ENCODE assay signal across 8 cellular contexts in genomic region chr5:151141535-151141934, GRCh38. TPM values are rescaled to one million over a fixed set of nuclear protein-coding genes. Genes with fewer than 3 reads are reported as not detected.
DNase-seq lines count a peak whose midpoint lies in the region; ATAC-seq, FAIRE-seq and TF ChIP-seq lines count a peak whose summit lies in the region.

No MANE protein-coding gene starts in this region.

- peak overlapping the region; percentile 75 for H3K27ac Mint-ChIP-seq in central memory CD8-positive, alpha-beta T cell (ENCODE audit: low read depth)

- H3K4me1 ChIP-seq in rectal smooth muscle tissue (ENCODE audit: control insufficient read depth, insufficient read depth, low read length) = peaks cover 28% of the 10 kb centered on the region

- TF ChIP-seq CTCF in SU-DHL-6 (IDR thresholded peaks at IDR 0.05; ENCODE audit: insufficient read depth, low read length, poor library complexity, severe bottlenecking) (no peak), lower leg skin (IDR thresholded peaks at IDR 0.05) (no peak)

- H3K9me3 Mint-ChIP-seq in central memory CD8-positive, alpha-beta T cell = no peaks in the 10 kb centered on the region

- H3K4me3 Mint-ChIP-seq in central memory CD8-positive, alpha-beta T cell = peak overlapping the region; percentile 72

- H3F3A ChIP-seq in SU-DHL-6 (ENCODE audit: insufficient read depth) = no peaks in the 10 kb centered on the region

- no peaks in the 10 kb centered on the region for H3K27me3 ChIP-seq in SU-DHL-6 (ENCODE audit: low read length)
- no peaks in the 10 kb centered on the region for H3K27me3 ChIP-seq in rectal smooth muscle tissue (ENCODE audit: control insufficient read depth, insufficient read depth, low read length)
- no peaks in the 10 kb centered on the region for H3K27me3 ChIP-seq in MG63

- 31 to 45% methylated on average over 14 to 15 of the region's 15 CpGs for WGBS in lower leg skin, 2 donors

- intact Hi-C loops in lower leg skin (cut with DNase I; ENCODE audit: low total_unique reads) = no loop called here

- H3K9ac ChIP-seq in SU-DHL-6 (ENCODE audit: low read length) = peak overlapping the region; percentile 30
- no peak overlapping the region for H3K9ac ChIP-seq in rectal smooth muscle tissue (ENCODE audit: low read length)

- peak; percentile 38 for TF ChIP-seq POLR2A in GM15510 (IDR thresholded peaks at IDR 0.05; ENCODE audit: borderline replicate concordance, extremely low read depth, insufficient read length)
- TF ChIP-seq POLR2A in H54 (IDR thresholded peaks at IDR 0.05; ENCODE audit: low read depth, low read length) = no peak
- TF ChIP-seq POLR2A in lower leg skin (IDR thresholded peaks at IDR 0.05) = no peak

- peak; percentile 84 for ATAC-seq in HG02610 (IDR thresholded peaks at IDR 0.05; ENCODE audit: unreplicated experiment)
- peak; percentile 34 for ATAC-seq in central memory CD8-positive, alpha-beta T cell (replicated peaks; ENCODE audit: extremely low read depth, poor library complexity, severe bottlenecking)

- no peak for FAIRE-seq in H54 (lab: Jason Lieb, UNC)

- DNase-seq in central memory CD8-positive, alpha-beta T cell (ENCODE audit: low spot score in 2 of 2) = peak in 1 of 2 donors; percentile 44
- no peak for DNase-seq in H54 (ENCODE audit: insufficient read length, low spot score)
- no peak for DNase-seq in MG63
- no peak for DNase-seq in lower leg skin (ENCODE audit: low spot score in 2 of 2)

- no peaks in the 10 kb centered on the region for H4K20me1 ChIP-seq in SU-DHL-6 (ENCODE audit: low read depth, low read length)

- H3K9me3 ChIP-seq in SU-DHL-6 (ENCODE audit: insufficient read depth, low read length) = no peaks in the 10 kb centered on the region
- no peaks in the 10 kb centered on the region for H3K9me3 ChIP-seq in MG63

- H3K27ac ChIP-seq in SU-DHL-6 (ENCODE audit: low read depth, low read length) = peak overlapping the region; percentile 37
- H3K27ac ChIP-seq in rectal smooth muscle tissue (ENCODE audit: low read depth, low read length) = peak overlapping the region; percentile 65

- H3K36me3 ChIP-seq in SU-DHL-6 (ENCODE audit: low read length) (no peaks in the 10 kb centered on the region), rectal smooth muscle tissue (ENCODE audit: control insufficient read depth, insufficient read depth, low read length) (peaks cover 24% of the 10 kb centered on the region), MG63 (peaks cover 58% of the 10 kb centered on the region)

- peaks cover 91% of the 10 kb centered on the region for H3K4me1 Mint-ChIP-seq in central memory CD8-positive, alpha-beta T cell

- H3K4me3 ChIP-seq in SU-DHL-6 (ENCODE audit: insufficient read depth, low read length, poor library complexity, severe bottlenecking) (no peak overlapping the region), rectal smooth muscle tissue (ENCODE audit: low read length) (peak overlapping the region; percentile 37), MG63 (no peak overlapping the region), lower leg skin (ENCODE audit: low read depth, poor library complexity, severe bottlenecking) (no peak overlapping the region)

- H3K4me2 ChIP-seq in SU-DHL-6 (ENCODE audit: low read depth, low read length, poor library complexity, severe bottlenecking) = peak overlapping the region; percentile 36

- H3K79me2 ChIP-seq in SU-DHL-6 (ENCODE audit: insufficient read depth, low read length) = no peaks in the 10 kb centered on the region

- no peaks in the 10 kb centered on the region for H3K9me2 ChIP-seq in SU-DHL-6 (replicated peaks; ENCODE audit: insufficient read depth, low read length)

- H3K27me3 Mint-ChIP-seq in central memory CD8-positive, alpha-beta T cell = no peaks in the 10 kb centered on the region

- H3K36me3 Mint-ChIP-seq in central memory CD8-positive, alpha-beta T cell (ENCODE audit: insufficient read depth) = peaks cover 57% of the 10 kb centered on the region

- H2AFZ ChIP-seq in SU-DHL-6 (ENCODE audit: low read depth, low read length, severe bottlenecking) = no peak overlapping the region

RNA-seq across cellular contexts. Expression of gene ANXA6, which starts 16.0 kb away (rescaled TPM):
- 222 and 331 TPM in 2 replicates for total RNA-seq in MG63 (2014; rRNA removed; shearing (Covaris generic); ENCODE audit: low replicate concordance)
- total RNA-seq in lower leg skin = 10 to 100 TPM; 34.2 to 68.4 (median 43.3) TPM
